ENCODE assay signal across 11 cellular contexts in the genomic region with DNA sequence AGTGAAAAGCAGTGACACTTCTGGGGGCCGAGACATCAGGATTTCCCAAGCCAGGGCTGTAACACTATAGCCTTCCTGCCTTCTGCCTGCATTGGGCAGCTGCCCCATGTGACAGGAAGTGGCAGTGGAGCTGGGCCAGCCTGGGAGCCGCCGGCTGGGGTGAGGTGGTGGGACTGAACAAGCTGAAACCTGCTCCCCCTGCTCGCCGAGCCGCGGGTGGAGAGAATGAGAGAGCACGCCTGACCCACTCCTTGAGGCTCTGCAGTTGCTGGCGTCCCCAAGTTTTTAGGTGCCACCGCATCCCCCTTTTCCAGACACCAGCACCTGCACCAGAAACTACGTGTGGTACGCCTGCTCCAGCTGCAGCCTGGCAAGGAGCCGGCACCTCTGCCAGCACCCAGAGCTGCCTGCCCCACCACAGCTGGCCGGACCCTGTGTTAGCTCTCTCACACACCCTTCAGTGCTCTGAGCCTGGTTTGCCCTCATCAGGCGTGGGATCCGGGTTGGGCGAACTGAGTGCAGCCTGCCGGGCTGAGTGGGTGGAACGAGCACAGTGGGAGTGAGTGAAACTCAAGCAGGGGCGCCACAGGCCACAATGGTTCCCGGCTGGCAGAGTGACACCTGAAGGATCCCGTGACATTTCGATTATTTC.
A peak's percentile ranks its signal among the peaks of the same experiment; 100 is the strongest.
DNase-seq lines count a peak whose midpoint lies in the region; ATAC-seq and TF ChIP-seq lines count a peak whose summit lies in the region.
"Had no signal": no experiment of that assay in that cellular context is flagged by ENCODE, and none has a peak within 500 bp of the region (broad histone marks: within the 10 kb centered on the region; RNA-seq: fewer than 3 reads in every experiment).

No MANE protein-coding gene starts in this region.

- H3K9me2 ChIP-seq in OCI-LY7 (ENCODE audit: insufficient read depth, low read length), result no peaks in the 10 kb centered on the region

- H3K27ac ChIP-seq in HL-60 (replicated peaks), result peak overlapping the region; percentile 93
- peak overlapping the region in 3 of 4 donors; percentile 19 to 50 (median 38) for H3K27ac ChIP-seq in esophagus muscularis mucosa (replicated peaks in 1 of 4)
- H3K27ac ChIP-seq in OCI-LY7 (ENCODE audit: low read depth, low read length, poor library complexity, severe bottlenecking), result no peak overlapping the region

- no peak for ATAC-seq in GM21360 (IDR thresholded peaks at IDR 0.05; ENCODE audit: unreplicated experiment)
- no peak for ATAC-seq in HG03378 (IDR thresholded peaks at IDR 0.05; ENCODE audit: unreplicated experiment)

- peak overlapping the region; percentile 41 for H3K4me3 ChIP-seq in HL-60 (replicated peaks; ENCODE audit: insufficient read depth, low read length)
- H3K4me3 ChIP-seq in esophagus muscularis mucosa, result no peak overlapping the region
- H3K4me3 ChIP-seq in OCI-LY7 (ENCODE audit: low read depth, low read length, poor library complexity, severe bottlenecking), result no peak overlapping the region

- H3K4me2 ChIP-seq in OCI-LY7 (ENCODE audit: low read length), result no peak overlapping the region

- WGBS in esophagus muscularis mucosa, result 91% methylated on average over 17 of the region's 23 CpGs

- H4K20me1 ChIP-seq in OCI-LY7 (ENCODE audit: insufficient read depth, low read length), result no peaks in the 10 kb centered on the region

- BruUV-seq in OCI-LY7 (replicated peaks; lab: Mats Ljungman, UMichigan), result no TSS peak

- peaks cover 0 to 54% (median 44%) of the 10 kb centered on the region in 4 donors for H3K4me1 ChIP-seq in esophagus muscularis mucosa
- peaks cover 7% of the 10 kb centered on the region for H3K4me1 ChIP-seq in OCI-LY7 (ENCODE audit: insufficient read depth, low read length, poor library complexity, severe bottlenecking)

- no peak overlapping the region for H2AFZ ChIP-seq in OCI-LY7 (ENCODE audit: low read length)

- intact Hi-C loops in esophagus muscularis mucosa (cut with DNase I) (no loop called here), posterior vena cava (cut with DNase I) (no loop called here), OCI-LY7 (cut with micrococcal nuclease; ENCODE audit: unreplicated experiment) (no loop called here)

- no peak for TF ChIP-seq EP300 in esophagus muscularis mucosa (IDR thresholded peaks at IDR 0.05)

- no peak for TF ChIP-seq POLR2A in esophagus muscularis mucosa (IDR thresholded peaks at IDR 0.05; ENCODE audit: low read depth)

- no peaks in the 10 kb centered on the region for H3K79me2 ChIP-seq in OCI-LY7 (ENCODE audit: insufficient read depth, low read depth, low read length)

- POLR2A ChIA-PET in OCI-LY7 (lab: Charles Lee), result interaction anchor here (0.6 to 1.2 kb wide), 2 partner anchors 35 to 393 kb away, joined by 3 to 4 read pairs; no protein-coding TSS in a partner anchor

- TF ChIP-seq CTCF in HL-60 (IDR thresholded peaks at IDR 0.05; ENCODE audit: insufficient read depth, low read length) (no peak), esophagus muscularis mucosa (IDR thresholded peaks at IDR 0.05) (no peak), OCI-LY7 (conservative IDR thresholded peaks at IDR 0.05; ENCODE audit: low read length) (no peak)

- H3K36me3 ChIP-seq in esophagus muscularis mucosa (no peaks in the 10 kb centered on the region), OCI-LY7 (ENCODE audit: insufficient read depth, low read length) (no peaks in the 10 kb centered on the region)

- H3K9me3 ChIP-seq in esophagus muscularis mucosa (no peaks in the 10 kb centered on the region), OCI-LY7 (ENCODE audit: low read length) (0 out of 2 replicates have a peak, but pooled peaks cover 3% of the 10 kb centered on the region)

- H3K27me3 ChIP-seq in HL-60 (ENCODE audit: insufficient read depth, poor library complexity, severe bottlenecking) (no peaks in the 10 kb centered on the region), esophagus muscularis mucosa (no peaks in the 10 kb centered on the region)

- peak in 1 of 2 experiments; percentile 76 for DNase-seq in HL-60 (ENCODE audit: low read depth in 1 of 2, low spot score in 1 of 2)
- peak; percentile 28 for DNase-seq in RPMI8226
- DNase-seq in esophagus muscularis mucosa (ENCODE audit: extremely low spot score), result no peak
- peak; percentile 82 for DNase-seq in posterior vena cava (ENCODE audit: low spot score)
- DNase-seq in cerebellar nuclear complex (lab: John Stamatoyannopoulos, UW), result no peak
- DNase-seq in OCI-LY7 (ENCODE audit: low spot score), result no peak
- DNase-seq: GDM1, NCI-H1930, OCI-M1 had no signal

- CTCF ChIA-PET in OCI-LY7 (lab: Charles Lee; ENCODE audit: unreplicated experiment), result no interaction called here

Comparison
In these comparisons a context has a peak if more than half of its experiments do, and no peak if none do; other contexts are left out.
1. DNase-seq: peak in RPMI8226 (single experiment) and posterior vena cava (single experiment); none in esophagus muscularis mucosa (single experiment), cerebellar nuclear complex (0 of 2) and OCI-LY7 (single experiment).